ENCODE assay signal across 19 cellular contexts in the genomic region with DNA sequence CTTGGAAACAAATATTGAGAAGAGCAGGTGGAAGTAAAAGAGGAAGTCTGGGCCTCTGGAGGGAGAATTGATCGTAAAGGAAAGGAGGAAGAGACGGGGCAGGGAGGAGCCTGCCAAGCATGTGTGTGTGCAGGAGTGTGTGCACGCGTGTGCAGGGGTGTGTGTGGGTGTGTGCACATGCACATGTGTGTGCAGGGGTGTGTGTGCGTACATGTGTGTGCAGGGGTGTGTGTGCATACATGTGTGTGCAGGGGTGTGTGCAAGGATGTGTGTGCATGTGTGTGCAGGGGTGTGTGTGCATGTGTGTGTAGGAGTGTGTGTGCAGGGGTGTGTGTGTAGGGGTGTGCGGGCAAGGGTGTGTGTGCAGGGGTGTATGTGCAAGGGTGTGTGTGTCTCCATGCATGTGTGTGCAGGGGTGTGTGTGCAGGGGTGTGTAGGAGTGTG. TPM values are rescaled to one million over a fixed set of nuclear protein-coding genes. Genes with fewer than 3 reads are reported as not detected.
DNase-seq lines count a peak whose midpoint lies in the region; ATAC-seq and TF ChIP-seq lines count a peak whose summit lies in the region.
"Had no signal": no experiment of that assay in that cellular context is flagged by ENCODE, and none has a peak within 500 bp of the region (broad histone marks: within the 10 kb centered on the region; RNA-seq: fewer than 3 reads in every experiment).

No MANE protein-coding gene starts in this region.

- TF ChIP-seq EP300 in upper lobe of left lung (IDR thresholded peaks at IDR 0.05) = no peak

- peaks cover 43% of the 10 kb centered on the region for H3K4me1 Mint-ChIP-seq in activated CD4-positive, alpha-beta T cell treated with anti-CD3 and anti-CD28 coated beads, Interleukin-2, amount 10 ng/mL, durations not matched to agents 7 days and 5 days
- H3K4me1 Mint-ChIP-seq in activated CD4-positive, alpha-beta T cell treated with anti-CD3 and anti-CD28 coated beads for 36 hours = peaks cover 35% of the 10 kb centered on the region
- H3K4me1 Mint-ChIP-seq: mesothelial cell of epicardium had no signal

- no peaks in the 10 kb centered on the region for H3K27me3 ChIP-seq in upper lobe of left lung
- H3K27me3 ChIP-seq: gastrocnemius medialis had no signal

- intact Hi-C loops in activated CD4-positive, alpha-beta T cell treated with anti-CD3 and anti-CD28 coated beads for 36 hours (cut with DNase I, micrococcal nuclease) = no loop called here
- intact Hi-C loops in left colon (cut with DNase I, micrococcal nuclease) = no loop called here

- no peaks in the 10 kb centered on the region for H3K9me3 ChIP-seq in upper lobe of left lung
- H3K9me3 ChIP-seq: gastrocnemius medialis, HAP-1 had no signal

- no peak for TF ChIP-seq CTCF in upper lobe of left lung (IDR thresholded peaks at IDR 0.05)

- H3K9me3 Mint-ChIP-seq in activated CD4-positive, alpha-beta T cell treated with anti-CD3 and anti-CD28 coated beads, Interleukin-2, amount 10 ng/mL, durations not matched to agents 7 days and 5 days = no peaks in the 10 kb centered on the region
- no peaks in the 10 kb centered on the region for H3K9me3 Mint-ChIP-seq in activated CD4-positive, alpha-beta T cell treated with anti-CD3 and anti-CD28 coated beads for 36 hours (ENCODE audit: low read depth)
- H3K9me3 Mint-ChIP-seq: activated CD4-positive, alpha-beta T cell treated with anti-CD3 and anti-CD28 coated beads, Interleukin-2, amount 10 ng/mL, durations not matched to agents 24 days and 14 days; activated naive CD8-positive, alpha-beta T cell treated with anti-CD3 and anti-CD28 coated beads, Interleukin-2, amount 10 ng/mL, durations not matched to agents 7 days and 5 days; activated T-cell treated with anti-CD3 and anti-CD28 coated beads, Interleukin-2, amount 50 U/mL, for 24 hours; mesothelial cell of epicardium had no signal

- peaks cover 1% of the 10 kb centered on the region for H3K27me3 Mint-ChIP-seq in activated CD4-positive, alpha-beta T cell treated with anti-CD3 and anti-CD28 coated beads, Interleukin-2, amount 10 ng/mL, durations not matched to agents 7 days and 5 days
- no peaks in the 10 kb centered on the region for H3K27me3 Mint-ChIP-seq in activated CD4-positive, alpha-beta T cell treated with anti-CD3 and anti-CD28 coated beads for 36 hours
- H3K27me3 Mint-ChIP-seq: activated T-cell treated with anti-CD3 and anti-CD28 coated beads, Interleukin-2, amount 50 U/mL, for 24 hours had no signal

- peak overlapping the region in 3 of 4 donors; percentile 45 to 82 (median 82) for H3K27ac ChIP-seq in upper lobe of left lung
- H3K27ac ChIP-seq: gastrocnemius medialis had no signal

- no peaks in the 10 kb centered on the region for H3K36me3 ChIP-seq in upper lobe of left lung
- H3K36me3 ChIP-seq: gastrocnemius medialis, HAP-1 had no signal

- H3K36me3 Mint-ChIP-seq in activated CD4-positive, alpha-beta T cell treated with anti-CD3 and anti-CD28 coated beads, Interleukin-2, amount 10 ng/mL, durations not matched to agents 7 days and 5 days (ENCODE audit: low read depth) = no peaks in the 10 kb centered on the region
- H3K36me3 Mint-ChIP-seq in activated CD4-positive, alpha-beta T cell treated with anti-CD3 and anti-CD28 coated beads for 36 hours (ENCODE audit: low read depth) = no peaks in the 10 kb centered on the region
- H3K36me3 Mint-ChIP-seq: activated naive CD8-positive, alpha-beta T cell treated with anti-CD3 and anti-CD28 coated beads, Interleukin-2, amount 10 ng/mL, durations not matched to agents 7 days and 5 days; mesothelial cell of epicardium had no signal

- no peak overlapping the region for H3K4me3 ChIP-seq in upper lobe of left lung
- H3K4me3 ChIP-seq: gastrocnemius medialis, HAP-1 had no signal

- CTCF ChIA-PET in activated CD4-positive, alpha-beta T cell treated with anti-CD3 and anti-CD28 coated beads, Interleukin-2, amount 10 ng/mL, durations not matched to agents 7 days and 5 days (lab: Charles Lee) = no interaction called here
- CTCF ChIA-PET in activated CD4-positive, alpha-beta T cell treated with anti-CD3 and anti-CD28 coated beads for 36 hours (lab: Charles Lee) = interaction anchor here (0.6 kb wide), 2 partner anchors 12 to 79 kb away, joined by 3 to 4 read pairs; no protein-coding TSS in a partner anchor

- ATAC-seq in activated CD4-positive, alpha-beta T cell treated with anti-CD3 and anti-CD28 coated beads for 36 hours = no peak
- ATAC-seq in left colon (peak; percentile 39), upper lobe of left lung (ENCODE audit: low FRiP score in 2 of 2) (peak in 1 of 2 donors; percentile 31), HG02852 (IDR thresholded peaks at IDR 0.05; ENCODE audit: unreplicated experiment) (no peak)
- ATAC-seq: gastrocnemius medialis had no signal

- no peak for DNase-seq in activated CD4-positive, alpha-beta T cell treated with anti-CD3 and anti-CD28 coated beads, Interleukin-2, amount 10 ng/mL, durations not matched to agents 7 days and 5 days
- no peak for DNase-seq in activated CD4-positive, alpha-beta T cell treated with anti-CD3 and anti-CD28 coated beads for 36 hours
- DNase-seq in SIG-M5 treated with dmso at 0.1 percent for 504 hours (lab: John Stamatoyannopoulos, UW; ENCODE audit: unreplicated experiment) (peak; percentile 68), left colon (no peak), upper lobe of left lung (no peak), amniotic stem cell (lab: John Stamatoyannopoulos, UW) (no peak), activated gamma-delta T cell treated with Interleukin-2 at 50 U/mL for 16 hours (no peak)
- DNase-seq: 8988T; activated CD4-positive, alpha-beta T cell treated with anti-CD3 and anti-CD28 coated beads, Interleukin-2, amount 10 ng/mL, durations not matched to agents 24 days and 14 days; activated naive CD8-positive, alpha-beta T cell treated with anti-CD3 and anti-CD28 coated beads, Interleukin-2, amount 10 ng/mL, durations not matched to agents 7 days and 5 days; activated T-cell treated with anti-CD3 and anti-CD28 coated beads, Interleukin-2, amount 50 U/mL, for 24 hours; gastrocnemius medialis; NCI-H1694; NCI-H524 treated with DMSO at 0.1 percent for 48 hours; stimulated activated naive CD4-positive, alpha-beta T cell treated with Interleukin-2 at 50 U/mL for 16 hours had no signal

- 78 to 87% methylated on average over 6 of the region's 6 CpGs for WGBS in upper lobe of left lung, 2 donors

- no peak overlapping the region for H3K4me3 Mint-ChIP-seq in activated CD4-positive, alpha-beta T cell treated with anti-CD3 and anti-CD28 coated beads, Interleukin-2, amount 10 ng/mL, durations not matched to agents 7 days and 5 days
- no peak overlapping the region for H3K4me3 Mint-ChIP-seq in activated CD4-positive, alpha-beta T cell treated with anti-CD3 and anti-CD28 coated beads for 36 hours
- H3K4me3 Mint-ChIP-seq: activated CD4-positive, alpha-beta T cell treated with anti-CD3 and anti-CD28 coated beads, Interleukin-2, amount 10 ng/mL, durations not matched to agents 24 days and 14 days; activated naive CD8-positive, alpha-beta T cell treated with anti-CD3 and anti-CD28 coated beads, Interleukin-2, amount 10 ng/mL, durations not matched to agents 7 days and 5 days; activated T-cell treated with anti-CD3 and anti-CD28 coated beads, Interleukin-2, amount 50 U/mL, for 24 hours; mesothelial cell of epicardium had no signal

- POLR2A ChIA-PET in activated CD4-positive, alpha-beta T cell treated with anti-CD3 and anti-CD28 coated beads, Interleukin-2, amount 10 ng/mL, durations not matched to agents 7 days and 5 days (lab: Charles Lee) = no interaction called here
- POLR2A ChIA-PET in activated CD4-positive, alpha-beta T cell treated with anti-CD3 and anti-CD28 coated beads for 36 hours (lab: Charles Lee) = interaction anchor here (0.5 kb wide), 1 partner anchor 743 kb away, joined by 4 read pairs; no protein-coding TSS in a partner anchor

- peaks cover 41 to 63% (median 55%) of the 10 kb centered on the region in 4 donors for H3K4me1 ChIP-seq in upper lobe of left lung
- H3K4me1 ChIP-seq: HAP-1 had no signal

- TF ChIP-seq POLR2A in upper lobe of left lung (IDR thresholded peaks at IDR 0.05) = no peak

- H3K27ac Mint-ChIP-seq in activated CD4-positive, alpha-beta T cell treated with anti-CD3 and anti-CD28 coated beads, Interleukin-2, amount 10 ng/mL, durations not matched to agents 7 days and 5 days = peak overlapping the region; percentile 20
- no peak overlapping the region for H3K27ac Mint-ChIP-seq in activated CD4-positive, alpha-beta T cell treated with anti-CD3 and anti-CD28 coated beads for 36 hours
- H3K27ac Mint-ChIP-seq: activated CD4-positive, alpha-beta T cell treated with anti-CD3 and anti-CD28 coated beads, Interleukin-2, amount 10 ng/mL, durations not matched to agents 24 days and 14 days; activated naive CD8-positive, alpha-beta T cell treated with anti-CD3 and anti-CD28 coated beads, Interleukin-2, amount 10 ng/mL, durations not matched to agents 7 days and 5 days; activated T-cell treated with anti-CD3 and anti-CD28 coated beads, Interleukin-2, amount 50 U/mL, for 24 hours; mesothelial cell of epicardium had no signal

RNA-seq across cellular contexts. Expression of a gene that starts 10.0 kb away (rescaled TPM):
- under 1 TPM in 1 of 2 experiments, not detected in 1; 0.10 TPM for total RNA-seq in activated CD4-positive, alpha-beta T cell treated with anti-CD3 and anti-CD28 coated beads, Interleukin-2, amount 10 ng/mL, durations not matched to agents 7 days and 5 days
- not detected for total RNA-seq in activated CD4-positive, alpha-beta T cell treated with anti-CD3 and anti-CD28 coated beads for 36 hours
- total RNA-seq in left colon (1 to 10 TPM; 1.1 to 1.3 TPM), upper lobe of left lung (10 to 100 TPM in 2 of 6 donors, 1 to 10 TPM in 4; 2.6 to 61.8 (median 4.2) TPM)
- total RNA-seq: T-helper 2 cell treated with Interferon-gamma antibody and Interleukin-4, amounts not matched to agents 100 ng/mL and 5 ng/mL, for 36 hours had no signal

RNA-seq across cellular contexts. Expression of a gene that starts 32.2 kb away (rescaled TPM):
- total RNA-seq in activated CD4-positive, alpha-beta T cell treated with anti-CD3 and anti-CD28 coated beads, Interleukin-2, amount 10 ng/mL, durations not matched to agents 7 days and 5 days = 1 to 10 TPM; 2.4 to 2.6 TPM
- total RNA-seq in activated CD4-positive, alpha-beta T cell treated with anti-CD3 and anti-CD28 coated beads for 36 hours = 1 to 10 TPM; 1.6 to 1.9 TPM
- total RNA-seq in left colon = 100 to 1,000 TPM in 1 of 2 donors, 10 to 100 TPM in 1; 45.5 to 133 TPM
- 100 to 1,000 TPM in 4 of 6 donors, 10 to 100 TPM in 2; 60.8 to 313 (median 145) TPM for total RNA-seq in upper lobe of left lung

RNA-seq across cellular contexts. Expression of a gene that starts 52.3 kb away (rescaled TPM):
- 10 to 100 TPM; 79.0 to 92.9 TPM for total RNA-seq in activated CD4-positive, alpha-beta T cell treated with anti-CD3 and anti-CD28 coated beads, Interleukin-2, amount 10 ng/mL, durations not matched to agents 7 days and 5 days
- total RNA-seq in activated CD4-positive, alpha-beta T cell treated with anti-CD3 and anti-CD28 coated beads for 36 hours = 10 to 100 TPM; 90.1 to 92.5 TPM
- 10 to 100 TPM; 35.7 to 45.1 TPM for total RNA-seq in left colon
- 10 to 100 TPM; 31.1 to 76.5 (median 55.4) TPM for total RNA-seq in upper lobe of left lung

Comparison
In these comparisons a context has a peak if more than half of its experiments do, and no peak if none do; other contexts are left out.
1. RNA of a gene that starts 32.2 kb away (total RNA-seq): 60.8 to 313 TPM in upper lobe of left lung and 45.5 to 133 TPM in left colon; 2.4 to 2.6 TPM in activated CD4-positive, alpha-beta T cell treated with anti-CD3 and anti-CD28 coated beads, Interleukin-2, amount 10 ng/mL, durations not matched to agents 7 days and 5 days and 1.6 to 1.9 TPM in activated CD4-positive, alpha-beta T cell treated with anti-CD3 and anti-CD28 coated beads for 36 hours; every median in the first group is over 10 times any median in the second.